In genomic region chr1:38004284-38005101, GRCh38 we compare ENCODE assay signal across 2 cellular contexts.
TF ChIP-seq lines count a peak whose summit lies in the region.

No MANE protein-coding gene starts in this region.

TF ChIP-seq in Ishikawa, 13 proteins besides CTCF, POLR2A, EP300 and RAD21:
- TF ChIP-seq MAX (IDR thresholded peaks at IDR 0.05) (peak; percentile 44; the same call in 1 of the 2 replicates), EGR1 (IDR thresholded peaks at IDR 0.05) (no peak)

TF ChIP-seq in HepG2, 621 proteins besides CTCF, POLR2A, EP300 and RAD21 (continues in another document):
- TF ChIP-seq JARID2 (CRISPR knock-in tag; IDR thresholded peaks at IDR 0.05; ENCODE audit: insufficient replicate concordance) (no peak), ZNF605 (CRISPR knock-in tag; IDR thresholded peaks at IDR 0.05) (0 out of 2 replicates have a peak, but pooled peaks have one; percentile 38), TBL1XR1 (IDR thresholded peaks at IDR 0.05; ENCODE audit: borderline replicate concordance, low read length, partially characterized antibody) (no peak), ARNT2 (CRISPR knock-in tag; IDR thresholded peaks at IDR 0.05; ENCODE audit: low read depth) (0 out of 2 replicates have a peak, but pooled peaks have one; percentile 16), ARID4A (CRISPR knock-in tag; IDR thresholded peaks at IDR 0.05; ENCODE audit: borderline replicate concordance) (no peak; the same call in 1 of the 2 replicates), DPF2 (CRISPR knock-in tag; IDR thresholded peaks at IDR 0.05; ENCODE audit: borderline replicate concordance, low read depth) (no peak), ZNF10 (CRISPR knock-in tag; IDR thresholded peaks at IDR 0.05; ENCODE audit: borderline replicate concordance, low read depth) (no peak), ZFY (CRISPR knock-in tag; IDR thresholded peaks at IDR 0.05) (peak; percentile 14; the same call in 1 of the 2 replicates), ZNF720 (CRISPR knock-in tag; IDR thresholded peaks at IDR 0.05) (no peak), REXO4 (CRISPR knock-in tag; IDR thresholded peaks at IDR 0.05; ENCODE audit: borderline replicate concordance) (no peak), KMT2A (CRISPR knock-in tag; IDR thresholded peaks at IDR 0.05) (no peak), ZNF274 (CRISPR knock-in tag; IDR thresholded peaks at IDR 0.05) (0 out of 2 replicates have a peak, but pooled peaks have one; percentile 23), ZNF44 (CRISPR knock-in tag; IDR thresholded peaks at IDR 0.05) (no peak), ZNF496 (CRISPR knock-in tag; IDR thresholded peaks at IDR 0.05; ENCODE audit: insufficient replicate concordance) (no peak), TEAD2 (CRISPR knock-in tag; IDR thresholded peaks at IDR 0.05) (no peak), PHB2 (IDR thresholded peaks at IDR 0.05; ENCODE audit: partially characterized antibody) (no peak), ZNF382 (CRISPR knock-in tag; IDR thresholded peaks at IDR 0.05; ENCODE audit: borderline replicate concordance) (no peak), ASH2L (IDR thresholded peaks at IDR 0.05; ENCODE audit: insufficient read length, low read depth, low read length) (no peak), ZNF766 (CRISPR knock-in tag; IDR thresholded peaks at IDR 0.05; ENCODE audit: borderline replicate concordance) (no peak), ZNF281 (CRISPR knock-in tag; IDR thresholded peaks at IDR 0.05; ENCODE audit: borderline replicate concordance) (no peak), ZBTB33 (CRISPR knock-in tag; IDR thresholded peaks at IDR 0.05) (no peak), ZBTB38 (CRISPR knock-in tag; IDR thresholded peaks at IDR 0.05) (no peak), ZBTB44 (CRISPR knock-in tag; IDR thresholded peaks at IDR 0.05) (no peak), FOXK1 (CRISPR knock-in tag; IDR thresholded peaks at IDR 0.05; ENCODE audit: borderline replicate concordance, low read depth) (no peak), CREBL2 (CRISPR knock-in tag; IDR thresholded peaks at IDR 0.05; ENCODE audit: borderline replicate concordance) (no peak), MXD4 (CRISPR knock-in tag; IDR thresholded peaks at IDR 0.05) (no peak), ZNF510 (CRISPR knock-in tag; IDR thresholded peaks at IDR 0.05; ENCODE audit: low read depth) (no peak), SNAPC4 (CRISPR knock-in tag; IDR thresholded peaks at IDR 0.05) (no peak), RBFOX2 (IDR thresholded peaks at IDR 0.05; ENCODE audit: low read depth, low read length) (no peak), MAX (IDR thresholded peaks at IDR 0.05) (0 out of 2 replicates have a peak, but pooled peaks have one; percentile 22), GATAD2A (CRISPR knock-in tag; IDR thresholded peaks at IDR 0.05) (no peak), FOXK2 (IDR thresholded peaks at IDR 0.05) (no peak), ATF5 (CRISPR knock-in tag; IDR thresholded peaks at IDR 0.05; ENCODE audit: low read depth) (no peak), ZIK1 (CRISPR knock-in tag; IDR thresholded peaks at IDR 0.05; ENCODE audit: borderline replicate concordance, low read depth) (no peak), CENPBD1 (CRISPR knock-in tag; IDR thresholded peaks at IDR 0.05; ENCODE audit: borderline replicate concordance, low read depth) (no peak), JDP2 (CRISPR knock-in tag; IDR thresholded peaks at IDR 0.05; ENCODE audit: borderline replicate concordance) (no peak), SAP130 (CRISPR knock-in tag; IDR thresholded peaks at IDR 0.05; ENCODE audit: low read depth) (peak; percentile 18; the same call in 1 of the 2 replicates), SIX4 (CRISPR knock-in tag; IDR thresholded peaks at IDR 0.05) (no peak), ZNF740 (CRISPR knock-in tag; IDR thresholded peaks at IDR 0.05) (no peak), CREB1 (IDR thresholded peaks at IDR 0.05) (no peak), CREB1 (CRISPR knock-in tag; IDR thresholded peaks at IDR 0.05) (no peak), ELF1 (CRISPR knock-in tag; IDR thresholded peaks at IDR 0.05) (no peak), NRL (CRISPR knock-in tag; IDR thresholded peaks at IDR 0.05; ENCODE audit: borderline replicate concordance) (no peak), THRA (CRISPR knock-in tag; IDR thresholded peaks at IDR 0.05; ENCODE audit: borderline replicate concordance) (no peak), SIN3A (IDR thresholded peaks at IDR 0.05; ENCODE audit: borderline replicate concordance, low read depth, low read length) (no peak), MEF2D (CRISPR knock-in tag; IDR thresholded peaks at IDR 0.05) (no peak)
